In the genomic region with DNA sequence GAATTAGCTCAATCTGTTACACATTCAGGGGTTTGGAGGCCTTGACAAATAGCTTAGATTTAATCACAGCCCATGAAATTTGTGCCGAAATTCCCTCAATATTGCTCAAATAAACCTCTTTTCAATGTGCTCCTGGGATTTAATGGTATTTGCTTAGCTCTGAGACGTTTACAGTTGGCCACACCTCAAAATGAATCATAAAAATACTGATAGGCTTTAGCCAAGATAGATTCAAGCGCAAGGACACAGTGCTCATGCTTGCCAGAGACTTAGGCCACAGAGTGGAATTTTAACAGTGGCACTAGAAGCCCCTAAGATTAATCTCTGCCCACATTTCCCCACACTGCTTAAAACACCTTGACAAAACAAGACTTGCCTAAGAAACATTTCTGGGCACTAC, we compare ENCODE assay signal across 1 cellular context.
TF ChIP-seq lines count a peak whose summit lies in the region.

No MANE protein-coding gene starts in this region.

TF ChIP-seq in HepG2, 621 proteins besides CTCF, POLR2A, EP300 and RAD21:
- TF ChIP-seq TGIF2 (CRISPR knock-in tag; IDR thresholded peaks at IDR 0.05) (no peak), FOXO4 (CRISPR knock-in tag; conservative IDR thresholded peaks at IDR 0.05) (no peak), ZNF180 (CRISPR knock-in tag; IDR thresholded peaks at IDR 0.05; ENCODE audit: borderline replicate concordance, low read depth) (no peak), MED1 (CRISPR knock-in tag; IDR thresholded peaks at IDR 0.05) (no peak), JUN (CRISPR knock-in tag; IDR thresholded peaks at IDR 0.05) (no peak), ZBTB46 (CRISPR knock-in tag; IDR thresholded peaks at IDR 0.05; ENCODE audit: borderline replicate concordance) (no peak), ZFX (CRISPR knock-in tag; IDR thresholded peaks at IDR 0.05; ENCODE audit: low read depth) (no peak)
- TF ChIP-seq, protein P1, sequence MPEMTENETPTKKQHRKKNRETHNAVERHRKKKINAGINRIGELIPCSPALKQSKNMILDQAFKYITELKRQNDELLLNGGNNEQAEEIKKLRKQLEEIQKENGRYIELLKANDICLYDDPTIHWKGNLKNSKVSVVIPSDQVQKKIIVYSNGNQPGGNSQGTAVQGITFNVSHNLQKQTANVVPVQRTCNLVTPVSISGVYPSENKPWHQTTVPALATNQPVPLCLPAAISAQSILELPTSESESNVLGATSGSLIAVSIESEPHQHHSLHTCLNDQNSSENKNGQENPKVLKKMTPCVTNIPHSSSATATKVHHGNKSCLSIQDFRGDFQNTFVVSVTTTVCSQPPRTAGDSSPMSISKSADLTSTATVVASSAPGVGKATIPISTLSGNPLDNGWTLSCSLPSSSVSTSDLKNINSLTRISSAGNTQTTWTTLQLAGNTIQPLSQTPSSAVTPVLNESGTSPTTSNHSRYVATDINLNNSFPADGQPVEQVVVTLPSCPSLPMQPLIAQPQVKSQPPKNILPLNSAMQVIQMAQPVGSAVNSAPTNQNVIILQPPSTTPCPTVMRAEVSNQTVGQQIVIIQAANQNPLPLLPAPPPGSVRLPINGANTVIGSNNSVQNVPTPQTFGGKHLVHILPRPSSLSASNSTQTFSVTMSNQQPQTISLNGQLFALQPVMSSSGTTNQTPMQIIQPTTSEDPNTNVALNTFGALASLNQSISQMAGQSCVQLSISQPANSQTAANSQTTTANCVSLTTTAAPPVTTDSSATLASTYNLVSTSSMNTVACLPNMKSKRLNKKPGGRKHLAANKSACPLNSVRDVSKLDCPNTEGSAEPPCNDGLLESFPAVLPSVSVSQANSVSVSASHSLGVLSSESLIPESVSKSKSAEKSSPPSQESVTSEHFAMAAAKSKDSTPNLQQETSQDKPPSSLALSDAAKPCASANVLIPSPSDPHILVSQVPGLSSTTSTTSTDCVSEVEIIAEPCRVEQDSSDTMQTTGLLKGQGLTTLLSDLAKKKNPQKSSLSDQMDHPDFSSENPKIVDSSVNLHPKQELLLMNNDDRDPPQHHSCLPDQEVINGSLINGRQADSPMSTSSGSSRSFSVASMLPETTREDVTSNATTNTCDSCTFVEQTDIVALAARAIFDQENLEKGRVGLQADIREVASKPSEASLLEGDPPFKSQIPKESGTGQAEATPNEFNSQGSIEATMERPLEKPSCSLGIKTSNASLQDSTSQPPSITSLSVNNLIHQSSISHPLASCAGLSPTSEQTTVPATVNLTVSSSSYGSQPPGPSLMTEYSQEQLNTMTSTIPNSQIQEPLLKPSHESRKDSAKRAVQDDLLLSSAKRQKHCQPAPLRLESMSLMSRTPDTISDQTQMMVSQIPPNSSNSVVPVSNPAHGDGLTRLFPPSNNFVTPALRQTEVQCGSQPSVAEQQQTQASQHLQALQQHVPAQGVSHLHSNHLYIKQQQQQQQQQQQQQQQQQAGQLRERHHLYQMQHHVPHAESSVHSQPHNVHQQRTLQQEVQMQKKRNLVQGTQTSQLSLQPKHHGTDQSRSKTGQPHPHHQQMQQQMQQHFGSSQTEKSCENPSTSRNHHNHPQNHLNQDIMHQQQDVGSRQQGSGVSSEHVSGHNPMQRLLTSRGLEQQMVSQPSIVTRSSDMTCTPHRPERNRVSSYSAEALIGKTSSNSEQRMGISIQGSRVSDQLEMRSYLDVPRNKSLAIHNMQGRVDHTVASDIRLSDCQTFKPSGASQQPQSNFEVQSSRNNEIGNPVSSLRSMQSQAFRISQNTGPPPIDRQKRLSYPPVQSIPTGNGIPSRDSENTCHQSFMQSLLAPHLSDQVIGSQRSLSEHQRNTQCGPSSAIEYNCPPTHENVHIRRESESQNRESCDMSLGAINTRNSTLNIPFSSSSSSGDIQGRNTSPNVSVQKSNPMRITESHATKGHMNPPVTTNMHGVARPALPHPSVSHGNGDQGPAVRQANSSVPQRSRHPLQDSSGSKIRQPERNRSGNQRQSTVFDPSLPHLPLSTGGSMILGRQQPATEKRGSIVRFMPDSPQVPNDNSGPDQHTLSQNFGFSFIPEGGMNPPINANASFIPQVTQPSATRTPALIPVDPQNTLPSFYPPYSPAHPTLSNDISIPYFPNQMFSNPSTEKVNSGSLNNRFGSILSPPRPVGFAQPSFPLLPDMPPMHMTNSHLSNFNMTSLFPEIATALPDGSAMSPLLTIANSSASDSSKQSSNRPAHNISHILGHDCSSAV (CRISPR knock-in tag; IDR thresholded peaks at IDR 0.05; ENCODE audit: borderline replicate concordance), result no peak
